ENCODE assay signal across 2 cellular contexts in genomic region chr16:21685034-21685455, GRCh38.
TF ChIP-seq lines count a peak whose summit lies in the region.

No MANE protein-coding gene starts in this region.

TF ChIP-seq in SK-N-SH, 30 proteins besides CTCF, POLR2A, EP300 and RAD21 (continued from another document):
- TF ChIP-seq REST (IDR thresholded peaks at IDR 0.05; ENCODE audit: low read depth, low read length): peak; percentile 87

TF ChIP-seq in SK-N-SH treated with all-trans-retinoic acid at 6 μM for 48 hours, 23 proteins besides CTCF, POLR2A, EP300 and RAD21 (continued from another document):
- TF ChIP-seq TSHZ2 (CRISPR knock-in tag; IDR thresholded peaks at IDR 0.05) (no peak), ZC3H10 (CRISPR knock-in tag; IDR thresholded peaks at IDR 0.05) (no peak), SNAI2 (CRISPR knock-in tag; IDR thresholded peaks at IDR 0.05) (no peak), PPARA (CRISPR knock-in tag; IDR thresholded peaks at IDR 0.05; ENCODE audit: borderline replicate concordance) (no peak), BACH2 (CRISPR knock-in tag; IDR thresholded peaks at IDR 0.05; ENCODE audit: borderline replicate concordance) (no peak), ISL1 (CRISPR knock-in tag; IDR thresholded peaks at IDR 0.05) (no peak), ZFP3 (CRISPR knock-in tag; IDR thresholded peaks at IDR 0.05) (no peak), POU6F1 (CRISPR knock-in tag; IDR thresholded peaks at IDR 0.05; ENCODE audit: borderline replicate concordance, low read depth) (no peak), PATZ1 (CRISPR knock-in tag; IDR thresholded peaks at IDR 0.05; ENCODE audit: borderline replicate concordance) (no peak), ZNF70 (CRISPR knock-in tag; IDR thresholded peaks at IDR 0.05) (no peak), CSRNP3 (CRISPR knock-in tag; IDR thresholded peaks at IDR 0.05) (no peak), ZFP30 (CRISPR knock-in tag; IDR thresholded peaks at IDR 0.05) (no peak), CSDC2 (CRISPR knock-in tag; IDR thresholded peaks at IDR 0.05) (no peak), OSR1 (CRISPR knock-in tag; IDR thresholded peaks at IDR 0.05) (no peak), TOX (CRISPR knock-in tag; IDR thresholded peaks at IDR 0.05; ENCODE audit: borderline replicate concordance) (no peak), TCF4 (CRISPR knock-in tag; IDR thresholded peaks at IDR 0.05; ENCODE audit: borderline replicate concordance) (no peak), ZNF8 (CRISPR knock-in tag; IDR thresholded peaks at IDR 0.05) (no peak)
